Comparison of ENCODE assay signal across 1 cellular context in the genomic region with DNA sequence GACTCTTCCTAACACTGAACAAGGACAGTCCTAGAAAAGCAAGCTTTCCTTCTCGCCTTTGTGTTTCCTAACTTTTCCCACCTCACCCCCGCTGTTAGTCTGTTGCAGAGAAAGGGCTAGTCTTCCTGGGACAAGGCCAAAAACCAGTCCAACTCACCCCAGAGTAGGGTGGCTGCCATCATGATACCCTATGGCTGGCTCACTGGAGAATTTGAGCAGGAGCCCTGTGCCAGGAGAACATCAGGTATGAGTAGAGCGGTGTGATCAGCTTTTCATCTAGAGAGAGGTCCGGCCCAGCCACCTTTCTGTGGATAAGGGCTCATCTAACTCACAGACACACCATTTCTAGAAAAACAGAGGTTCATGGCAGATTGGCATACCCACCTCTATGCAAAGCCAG.
TF ChIP-seq lines count a peak whose summit lies in the region.

No MANE protein-coding gene starts in this region.

TF ChIP-seq in IMR-90, 13 proteins besides CTCF, POLR2A, EP300 and RAD21:
- no peak for TF ChIP-seq CHD1 (IDR thresholded peaks at IDR 0.05; ENCODE audit: low read depth, low read length)
